In the genomic region with DNA sequence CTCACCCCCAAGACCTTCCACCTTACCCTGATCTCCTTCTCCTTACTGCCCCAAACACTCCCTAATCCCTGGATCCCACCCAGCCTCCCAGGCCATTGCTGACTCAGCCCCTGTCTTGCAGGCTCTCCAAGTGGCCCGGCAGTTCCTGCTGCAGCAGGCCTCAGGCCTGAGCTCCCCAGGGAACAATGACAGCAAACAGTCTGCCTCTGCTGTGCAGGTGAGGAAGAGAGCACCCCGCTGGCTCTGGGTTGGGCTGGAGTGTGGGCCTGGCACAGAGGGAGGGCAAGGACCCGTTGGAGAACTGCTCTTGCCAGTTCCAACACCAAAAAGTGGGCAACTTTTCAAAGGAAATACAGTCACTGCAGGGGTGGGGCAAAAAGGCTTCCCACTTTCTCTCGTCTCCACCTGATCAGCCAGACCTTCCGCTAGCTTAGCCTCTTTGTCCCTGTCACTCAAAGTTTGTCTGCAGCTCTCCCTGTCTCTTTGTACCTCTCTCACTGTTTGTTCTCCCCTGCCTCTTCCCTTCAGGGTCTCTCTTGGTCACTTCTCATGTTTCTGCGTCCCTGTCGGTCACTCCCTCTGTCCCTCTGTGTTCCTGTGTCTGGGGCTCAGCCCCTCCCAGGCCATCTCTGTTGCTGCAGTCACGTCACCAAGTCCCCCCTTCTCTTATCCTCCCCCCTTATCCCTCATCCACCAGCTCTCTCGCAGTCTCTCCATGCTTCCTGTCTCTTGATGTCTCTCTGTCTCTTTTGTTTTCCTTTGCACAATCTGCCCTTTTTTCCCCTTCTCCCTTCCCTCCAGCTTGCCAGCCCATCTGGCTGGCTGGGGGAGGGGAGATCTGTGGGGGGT, we compare ENCODE assay signal across 1 cellular context.
TF ChIP-seq lines count a peak whose summit lies in the region.

No MANE protein-coding gene starts in this region.

TF ChIP-seq in HEK293, 187 proteins besides CTCF, POLR2A, EP300 and RAD21 (continued from another document and continues in another):
- TF ChIP-seq, protein P1, sequence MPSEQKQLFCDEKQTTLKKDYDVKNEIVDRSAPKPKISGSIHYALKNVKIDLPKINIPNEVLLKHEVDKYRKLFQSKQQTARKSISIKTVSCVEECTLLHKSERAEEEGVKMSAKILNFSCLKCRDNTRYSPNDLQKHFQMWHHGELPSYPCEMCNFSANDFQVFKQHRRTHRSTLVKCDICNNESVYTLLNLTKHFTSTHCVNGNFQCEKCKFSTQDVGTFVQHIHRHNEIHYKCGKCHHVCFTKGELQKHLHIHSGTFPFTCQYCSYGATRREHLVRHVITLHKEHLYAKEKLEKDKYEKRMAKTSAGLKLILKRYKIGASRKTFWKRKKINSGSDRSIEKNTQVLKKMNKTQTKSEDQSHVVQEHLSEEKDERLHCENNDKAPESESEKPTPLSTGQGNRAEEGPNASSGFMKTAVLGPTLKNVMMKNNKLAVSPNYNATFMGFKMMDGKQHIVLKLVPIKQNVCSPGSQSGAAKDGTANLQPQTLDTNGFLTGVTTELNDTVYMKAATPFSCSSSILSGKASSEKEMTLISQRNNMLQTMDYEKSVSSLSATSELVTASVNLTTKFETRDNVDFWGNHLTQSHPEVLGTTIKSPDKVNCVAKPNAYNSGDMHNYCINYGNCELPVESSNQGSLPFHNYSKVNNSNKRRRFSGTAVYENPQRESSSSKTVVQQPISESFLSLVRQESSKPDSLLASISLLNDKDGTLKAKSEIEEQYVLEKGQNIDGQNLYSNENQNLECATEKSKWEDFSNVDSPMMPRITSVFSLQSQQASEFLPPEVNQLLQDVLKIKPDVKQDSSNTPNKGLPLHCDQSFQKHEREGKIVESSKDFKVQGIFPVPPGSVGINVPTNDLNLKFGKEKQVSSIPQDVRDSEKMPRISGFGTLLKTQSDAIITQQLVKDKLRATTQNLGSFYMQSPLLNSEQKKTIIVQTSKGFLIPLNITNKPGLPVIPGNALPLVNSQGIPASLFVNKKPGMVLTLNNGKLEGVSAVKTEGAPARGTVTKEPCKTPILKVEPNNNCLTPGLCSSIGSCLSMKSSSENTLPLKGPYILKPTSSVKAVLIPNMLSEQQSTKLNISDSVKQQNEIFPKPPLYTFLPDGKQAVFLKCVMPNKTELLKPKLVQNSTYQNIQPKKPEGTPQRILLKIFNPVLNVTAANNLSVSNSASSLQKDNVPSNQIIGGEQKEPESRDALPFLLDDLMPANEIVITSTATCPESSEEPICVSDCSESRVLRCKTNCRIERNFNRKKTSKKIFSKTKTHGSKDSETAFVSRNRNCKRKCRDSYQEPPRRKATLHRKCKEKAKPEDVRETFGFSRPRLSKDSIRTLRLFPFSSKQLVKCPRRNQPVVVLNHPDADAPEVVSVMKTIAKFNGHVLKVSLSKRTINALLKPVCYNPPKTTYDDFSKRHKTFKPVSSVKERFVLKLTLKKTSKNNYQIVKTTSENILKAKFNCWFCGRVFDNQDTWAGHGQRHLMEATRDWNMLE (tag by site-specific recombination; conservative IDR thresholded peaks at IDR 0.05; ENCODE audit: low read depth): no peak
- TF ChIP-seq ZNF660 (tag by site-specific recombination; IDR thresholded peaks at IDR 0.05) (no peak), ZNF837 (tag by site-specific recombination; IDR thresholded peaks at IDR 0.05) (no peak), ZFP37 (tag by site-specific recombination; IDR thresholded peaks at IDR 0.05) (no peak), ZNF214 (tag by site-specific recombination; IDR thresholded peaks at IDR 0.05; ENCODE audit: borderline replicate concordance) (no peak), ZNF140 (tag by site-specific recombination; IDR thresholded peaks at IDR 0.05) (no peak), ZNF24 (tag by site-specific recombination; IDR thresholded peaks at IDR 0.05) (no peak), ZNF184 (tag by site-specific recombination; IDR thresholded peaks at IDR 0.05) (no peak; the same call in 1 of the 2 replicates), ZSCAN16 (tag by site-specific recombination; IDR thresholded peaks at IDR 0.05) (no peak), GLI2 (tag by site-specific recombination; IDR thresholded peaks at IDR 0.05; ENCODE audit: borderline replicate concordance, low read depth) (no peak), ZNF76 (tag by site-specific recombination; IDR thresholded peaks at IDR 0.05; ENCODE audit: borderline replicate concordance, low read depth) (no peak), ZNF555 (tag by site-specific recombination; conservative IDR thresholded peaks at IDR 0.05) (no peak), ZNF621 (tag by site-specific recombination; IDR thresholded peaks at IDR 0.05) (no peak), ZNF830 (tag by site-specific recombination; IDR thresholded peaks at IDR 0.05; ENCODE audit: low read depth) (no peak), ZNF768 (tag by site-specific recombination; IDR thresholded peaks at IDR 0.05) (no peak), ZNF221 (tag by site-specific recombination; IDR thresholded peaks at IDR 0.05; ENCODE audit: borderline replicate concordance) (no peak), ZNF707 (tag by site-specific recombination; IDR thresholded peaks at IDR 0.05) (no peak), GLIS2 (tag by site-specific recombination; IDR thresholded peaks at IDR 0.05) (peak; percentile 75), SCRT2 (tag by site-specific recombination; IDR thresholded peaks at IDR 0.05) (no peak), ZSCAN23 (tag by site-specific recombination; IDR thresholded peaks at IDR 0.05) (no peak), KLF8 (tag by site-specific recombination; IDR thresholded peaks at IDR 0.05) (no peak), BCL11B (tag by site-specific recombination; IDR thresholded peaks at IDR 0.05; ENCODE audit: low read depth) (no peak), ZNF23 (tag by site-specific recombination; IDR thresholded peaks at IDR 0.05; ENCODE audit: borderline replicate concordance) (no peak), ZNF600 (tag by site-specific recombination; IDR thresholded peaks at IDR 0.05) (peak; percentile 99), ZNF121 (tag by site-specific recombination; IDR thresholded peaks at IDR 0.05) (no peak), YY2 (tag by site-specific recombination; IDR thresholded peaks at IDR 0.05) (no peak), HOXA7 (CRISPR knock-in tag; IDR thresholded peaks at IDR 0.05; ENCODE audit: borderline replicate concordance) (no peak), ZNF747 (tag by site-specific recombination; IDR thresholded peaks at IDR 0.05) (no peak), KLF9 (tag by site-specific recombination; IDR thresholded peaks at IDR 0.05; ENCODE audit: low read depth) (no peak), ZBTB17 (tag by site-specific recombination; IDR thresholded peaks at IDR 0.05) (peak; percentile 71), ZNF354C (tag by site-specific recombination; IDR thresholded peaks at IDR 0.05; ENCODE audit: borderline replicate concordance, low read depth) (no peak), ZNF19 (tag by site-specific recombination; IDR thresholded peaks at IDR 0.05; ENCODE audit: low read depth) (no peak), ZNF302 (tag by site-specific recombination; IDR thresholded peaks at IDR 0.05; ENCODE audit: low read depth) (no peak), ZNF394 (tag by site-specific recombination; IDR thresholded peaks at IDR 0.05; ENCODE audit: borderline replicate concordance) (no peak; the same call in 1 of the 2 replicates), KLF7 (tag by site-specific recombination; IDR thresholded peaks at IDR 0.05; ENCODE audit: borderline replicate concordance) (no peak), ZNF544 (tag by site-specific recombination; IDR thresholded peaks at IDR 0.05) (no peak)
- TF ChIP-seq, protein P2, sequence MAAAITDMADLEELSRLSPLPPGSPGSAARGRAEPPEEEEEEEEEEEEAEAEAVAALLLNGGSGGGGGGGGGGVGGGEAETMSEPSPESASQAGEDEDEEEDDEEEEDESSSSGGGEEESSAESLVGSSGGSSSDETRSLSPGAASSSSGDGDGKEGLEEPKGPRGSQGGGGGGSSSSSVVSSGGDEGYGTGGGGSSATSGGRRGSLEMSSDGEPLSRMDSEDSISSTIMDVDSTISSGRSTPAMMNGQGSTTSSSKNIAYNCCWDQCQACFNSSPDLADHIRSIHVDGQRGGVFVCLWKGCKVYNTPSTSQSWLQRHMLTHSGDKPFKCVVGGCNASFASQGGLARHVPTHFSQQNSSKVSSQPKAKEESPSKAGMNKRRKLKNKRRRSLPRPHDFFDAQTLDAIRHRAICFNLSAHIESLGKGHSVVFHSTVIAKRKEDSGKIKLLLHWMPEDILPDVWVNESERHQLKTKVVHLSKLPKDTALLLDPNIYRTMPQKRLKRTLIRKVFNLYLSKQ (tag by site-specific recombination; IDR thresholded peaks at IDR 0.05; ENCODE audit: borderline replicate concordance): no peak
- TF ChIP-seq, protein P3, sequence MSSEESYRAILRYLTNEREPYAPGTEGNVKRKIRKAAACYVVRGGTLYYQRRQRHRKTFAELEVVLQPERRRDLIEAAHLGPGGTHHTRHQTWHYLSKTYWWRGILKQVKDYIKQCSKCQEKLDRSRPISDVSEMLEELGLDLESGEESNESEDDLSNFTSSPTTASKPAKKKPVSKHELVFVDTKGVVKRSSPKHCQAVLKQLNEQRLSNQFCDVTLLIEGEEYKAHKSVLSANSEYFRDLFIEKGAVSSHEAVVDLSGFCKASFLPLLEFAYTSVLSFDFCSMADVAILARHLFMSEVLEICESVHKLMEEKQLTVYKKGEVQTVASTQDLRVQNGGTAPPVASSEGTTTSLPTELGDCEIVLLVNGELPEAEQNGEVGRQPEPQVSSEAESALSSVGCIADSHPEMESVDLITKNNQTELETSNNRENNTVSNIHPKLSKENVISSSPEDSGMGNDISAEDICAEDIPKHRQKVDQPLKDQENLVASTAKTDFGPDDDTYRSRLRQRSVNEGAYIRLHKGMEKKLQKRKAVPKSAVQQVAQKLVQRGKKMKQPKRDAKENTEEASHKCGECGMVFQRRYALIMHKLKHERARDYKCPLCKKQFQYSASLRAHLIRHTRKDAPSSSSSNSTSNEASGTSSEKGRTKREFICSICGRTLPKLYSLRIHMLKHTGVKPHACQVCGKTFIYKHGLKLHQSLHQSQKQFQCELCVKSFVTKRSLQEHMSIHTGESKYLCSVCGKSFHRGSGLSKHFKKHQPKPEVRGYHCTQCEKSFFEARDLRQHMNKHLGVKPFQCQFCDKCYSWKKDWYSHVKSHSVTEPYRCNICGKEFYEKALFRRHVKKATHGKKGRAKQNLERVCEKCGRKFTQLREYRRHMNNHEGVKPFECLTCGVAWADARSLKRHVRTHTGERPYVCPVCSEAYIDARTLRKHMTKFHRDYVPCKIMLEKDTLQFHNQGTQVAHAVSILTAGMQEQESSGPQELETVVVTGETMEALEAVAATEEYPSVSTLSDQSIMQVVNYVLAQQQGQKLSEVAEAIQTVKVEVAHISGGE (tag by site-specific recombination; conservative IDR thresholded peaks at IDR 0.05; ENCODE audit: low read depth): no peak
- TF ChIP-seq, protein P4, sequence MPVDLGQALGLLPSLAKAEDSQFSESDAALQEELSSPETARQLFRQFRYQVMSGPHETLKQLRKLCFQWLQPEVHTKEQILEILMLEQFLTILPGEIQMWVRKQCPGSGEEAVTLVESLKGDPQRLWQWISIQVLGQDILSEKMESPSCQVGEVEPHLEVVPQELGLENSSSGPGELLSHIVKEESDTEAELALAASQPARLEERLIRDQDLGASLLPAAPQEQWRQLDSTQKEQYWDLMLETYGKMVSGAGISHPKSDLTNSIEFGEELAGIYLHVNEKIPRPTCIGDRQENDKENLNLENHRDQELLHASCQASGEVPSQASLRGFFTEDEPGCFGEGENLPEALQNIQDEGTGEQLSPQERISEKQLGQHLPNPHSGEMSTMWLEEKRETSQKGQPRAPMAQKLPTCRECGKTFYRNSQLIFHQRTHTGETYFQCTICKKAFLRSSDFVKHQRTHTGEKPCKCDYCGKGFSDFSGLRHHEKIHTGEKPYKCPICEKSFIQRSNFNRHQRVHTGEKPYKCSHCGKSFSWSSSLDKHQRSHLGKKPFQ (tag by site-specific recombination; IDR thresholded peaks at IDR 0.05): 0 out of 2 replicates have a peak, but pooled peaks have one; percentile 22
- TF ChIP-seq, protein P5, sequence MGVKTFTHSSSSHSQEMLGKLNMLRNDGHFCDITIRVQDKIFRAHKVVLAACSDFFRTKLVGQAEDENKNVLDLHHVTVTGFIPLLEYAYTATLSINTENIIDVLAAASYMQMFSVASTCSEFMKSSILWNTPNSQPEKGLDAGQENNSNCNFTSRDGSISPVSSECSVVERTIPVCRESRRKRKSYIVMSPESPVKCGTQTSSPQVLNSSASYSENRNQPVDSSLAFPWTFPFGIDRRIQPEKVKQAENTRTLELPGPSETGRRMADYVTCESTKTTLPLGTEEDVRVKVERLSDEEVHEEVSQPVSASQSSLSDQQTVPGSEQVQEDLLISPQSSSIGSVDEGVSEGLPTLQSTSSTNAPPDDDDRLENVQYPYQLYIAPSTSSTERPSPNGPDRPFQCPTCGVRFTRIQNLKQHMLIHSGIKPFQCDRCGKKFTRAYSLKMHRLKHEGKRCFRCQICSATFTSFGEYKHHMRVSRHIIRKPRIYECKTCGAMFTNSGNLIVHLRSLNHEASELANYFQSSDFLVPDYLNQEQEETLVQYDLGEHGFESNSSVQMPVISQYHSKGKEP (tag by site-specific recombination; IDR thresholded peaks at IDR 0.05): peak; percentile 83
- TF ChIP-seq, protein P6, sequence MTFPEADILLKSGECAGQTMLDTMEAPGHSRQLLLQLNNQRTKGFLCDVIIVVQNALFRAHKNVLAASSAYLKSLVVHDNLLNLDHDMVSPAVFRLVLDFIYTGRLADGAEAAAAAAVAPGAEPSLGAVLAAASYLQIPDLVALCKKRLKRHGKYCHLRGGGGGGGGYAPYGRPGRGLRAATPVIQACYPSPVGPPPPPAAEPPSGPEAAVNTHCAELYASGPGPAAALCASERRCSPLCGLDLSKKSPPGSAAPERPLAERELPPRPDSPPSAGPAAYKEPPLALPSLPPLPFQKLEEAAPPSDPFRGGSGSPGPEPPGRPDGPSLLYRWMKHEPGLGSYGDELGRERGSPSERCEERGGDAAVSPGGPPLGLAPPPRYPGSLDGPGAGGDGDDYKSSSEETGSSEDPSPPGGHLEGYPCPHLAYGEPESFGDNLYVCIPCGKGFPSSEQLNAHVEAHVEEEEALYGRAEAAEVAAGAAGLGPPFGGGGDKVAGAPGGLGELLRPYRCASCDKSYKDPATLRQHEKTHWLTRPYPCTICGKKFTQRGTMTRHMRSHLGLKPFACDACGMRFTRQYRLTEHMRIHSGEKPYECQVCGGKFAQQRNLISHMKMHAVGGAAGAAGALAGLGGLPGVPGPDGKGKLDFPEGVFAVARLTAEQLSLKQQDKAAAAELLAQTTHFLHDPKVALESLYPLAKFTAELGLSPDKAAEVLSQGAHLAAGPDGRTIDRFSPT (tag by site-specific recombination; IDR thresholded peaks at IDR 0.05): peak; percentile 83
- TF ChIP-seq, protein P7, sequence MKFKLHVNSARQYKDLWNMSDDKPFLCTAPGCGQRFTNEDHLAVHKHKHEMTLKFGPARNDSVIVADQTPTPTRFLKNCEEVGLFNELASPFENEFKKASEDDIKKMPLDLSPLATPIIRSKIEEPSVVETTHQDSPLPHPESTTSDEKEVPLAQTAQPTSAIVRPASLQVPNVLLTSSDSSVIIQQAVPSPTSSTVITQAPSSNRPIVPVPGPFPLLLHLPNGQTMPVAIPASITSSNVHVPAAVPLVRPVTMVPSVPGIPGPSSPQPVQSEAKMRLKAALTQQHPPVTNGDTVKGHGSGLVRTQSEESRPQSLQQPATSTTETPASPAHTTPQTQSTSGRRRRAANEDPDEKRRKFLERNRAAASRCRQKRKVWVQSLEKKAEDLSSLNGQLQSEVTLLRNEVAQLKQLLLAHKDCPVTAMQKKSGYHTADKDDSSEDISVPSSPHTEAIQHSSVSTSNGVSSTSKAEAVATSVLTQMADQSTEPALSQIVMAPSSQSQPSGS (tag by site-specific recombination; IDR thresholded peaks at IDR 0.05; ENCODE audit: low read depth): no peak
